In the genomic region with DNA sequence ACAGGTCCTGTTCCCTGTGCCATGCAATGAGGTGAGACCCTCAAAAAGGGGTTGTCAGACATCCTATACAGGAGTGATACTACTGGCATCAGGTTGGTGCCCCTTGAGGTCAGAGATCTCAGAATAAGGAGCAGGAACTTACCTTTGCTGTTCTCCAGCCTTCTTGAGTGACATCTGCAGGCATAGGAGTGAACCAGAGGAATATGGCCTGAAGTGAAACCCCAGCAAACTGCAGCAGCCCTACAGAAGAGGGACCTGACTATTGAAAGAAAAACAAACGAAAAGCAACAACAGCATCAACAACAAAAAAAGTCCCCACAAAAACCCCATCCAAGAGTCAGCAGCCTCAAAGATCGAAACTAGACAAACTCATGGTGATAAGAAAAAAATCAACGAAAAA, we compare ENCODE assay signal across 11 cellular contexts.
"Had no signal": no experiment of that assay in that cellular context is flagged by ENCODE, and none has a peak within 500 bp of the region (broad histone marks: within the 10 kb centered on the region; RNA-seq: fewer than 3 reads in every experiment).

No MANE protein-coding gene starts in this region.

- H3K9me3 ChIP-seq: HAP-1 had no signal

- H3K9ac ChIP-seq: GM23248 had no signal

- H3K36me3 ChIP-seq: HAP-1 had no signal

- H3K27ac Mint-ChIP-seq: GM23338, H9, HFFc6 had no signal

- H3K4me2 ChIP-seq: GM23338 had no signal

- H3K4me3 Mint-ChIP-seq: GM23338, H9, HFFc6 had no signal

- H2AFZ ChIP-seq: GM23248, GM23338 had no signal

- H3K4me1 ChIP-seq: HAP-1 had no signal

- H3K4me3 ChIP-seq: GM23248, GM23338, HAP-1 had no signal

- FAIRE-seq: H1, H54 had no signal

- DNase-seq: GM23248, GOT3, H7, H9, HCEC 1CT, HFFc6 had no signal

- H3K4me1 Mint-ChIP-seq: GM23338, H9 had no signal

- ATAC-seq: GM23338, HCT116 had no signal

- H3K27ac ChIP-seq: GM23248 had no signal
